ENCODE assay signal across 10 cellular contexts in genomic region chr20:5612476-5613291, GRCh38. TPM values are rescaled to one million over a fixed set of nuclear protein-coding genes. Genes with fewer than 3 reads are reported as not detected.
DNase-seq lines count a peak whose midpoint lies in the region; ATAC-seq and TF ChIP-seq lines count a peak whose summit lies in the region.
"Had no signal": no experiment of that assay in that cellular context is flagged by ENCODE, and none has a peak within 500 bp of the region (broad histone marks: within the 10 kb centered on the region; RNA-seq: fewer than 3 reads in every experiment).

No MANE protein-coding gene starts in this region.

- no peak overlapping the region for H3K4me3 ChIP-seq in right cardiac atrium (ENCODE audit: low read length)
- H3K4me3 ChIP-seq in vagina: no peak overlapping the region

- no peaks in the 10 kb centered on the region for H3K36me3 ChIP-seq in vagina

- 71% methylated on average over 18 of the region's 18 CpGs for WGBS in right cardiac atrium

- H3K4me1 ChIP-seq in right cardiac atrium (ENCODE audit: control insufficient read depth, insufficient read depth, low read length) (no peaks in the 10 kb centered on the region), vagina (peaks cover 22% of the 10 kb centered on the region)

- H3K9me3 ChIP-seq in right cardiac atrium (ENCODE audit: control insufficient read depth, low read length): no peaks in the 10 kb centered on the region
- no peaks in the 10 kb centered on the region for H3K9me3 ChIP-seq in vagina

- DNase-seq in right cardiac atrium: peak in 1 of 3 donors; percentile 37
- DNase-seq in Right ventricle myocardium inferior (ENCODE audit: missing footprints): no peak
- peak; percentile 69 for DNase-seq in astrocyte of the hippocampus (ENCODE audit: low read depth, low spot score)
- peak; percentile 28 for DNase-seq in kidney tubule cell (ENCODE audit: low spot score)
- DNase-seq in vagina (ENCODE audit: extremely low spot score in 2 of 2): no peak
- no peak for DNase-seq in NK-92 treated with Interleukin-12 subunit alpha and Interleukin-12 subunit beta, amount 100 ng/mL, for 24 hours (lab: John Stamatoyannopoulos, UW)
- DNase-seq in D341Med (ENCODE audit: low spot score): no peak
- DNase-seq in SIG-M5 treated with dmso at 0.1 percent for 504 hours (lab: John Stamatoyannopoulos, UW; ENCODE audit: unreplicated experiment): no peak
- DNase-seq: endodermal cell, OCI-M1 had no signal

- no peak for TF ChIP-seq POLR2A in vagina (IDR thresholded peaks at IDR 0.05)

- no peak for TF ChIP-seq CTCF in vagina (IDR thresholded peaks at IDR 0.05)

- H3K27ac ChIP-seq in right cardiac atrium (ENCODE audit: low read length) (peak overlapping the region; percentile 45), vagina (peak overlapping the region; percentile 66)

- intact Hi-C loops in right cardiac atrium (cut with DNase I) (no loop called here), Right ventricle myocardium inferior (cut with DNase I) (no loop called here), vagina (cut with DNase I) (no loop called here)

- H3K27me3 ChIP-seq in right cardiac atrium (ENCODE audit: control insufficient read depth, insufficient read depth) (no peaks in the 10 kb centered on the region), vagina (no peaks in the 10 kb centered on the region)

- ATAC-seq in right cardiac atrium (no peak), Right ventricle myocardium inferior (no peak)

RNA-seq across cellular contexts. Expression of gene GPCPD1, which starts 1.9 kb away (rescaled TPM):
- 10 to 100 TPM; 26.7 to 31.2 (median 28.7) TPM for total RNA-seq in right cardiac atrium
- polyA plus RNA-seq in right cardiac atrium: 8.9 TPM
- 21.9 TPM for total RNA-seq in Right ventricle myocardium inferior
- 14.7 TPM for total RNA-seq in vagina

Comparison
In these comparisons a context has a peak if more than half of its experiments do, and no peak if none do; other contexts are left out.
1. DNase-seq: peak in astrocyte of the hippocampus (single experiment) and kidney tubule cell (single experiment); none in Right ventricle myocardium inferior (single experiment), vagina (0 of 2), NK-92 treated with Interleukin-12 subunit alpha and Interleukin-12 subunit beta, amount 100 ng/mL, for 24 hours (single experiment), D341Med (single experiment) and SIG-M5 treated with dmso at 0.1 percent for 504 hours (single experiment).